Comparison of ENCODE assay signal across 10 cellular contexts in genomic region chr7:41870505-41871138, GRCh38.
DNase-seq lines count a peak whose midpoint lies in the region; ATAC-seq, FAIRE-seq and TF ChIP-seq lines count a peak whose summit lies in the region.
"Had no signal": no experiment of that assay in that cellular context is flagged by ENCODE, and none has a peak within 500 bp of the region (broad histone marks: within the 10 kb centered on the region; RNA-seq: fewer than 3 reads in every experiment).

No MANE protein-coding gene starts in this region.

- no peak for FAIRE-seq in frontal cortex (lab: Jason Lieb, UNC)
- FAIRE-seq: endothelial cell of umbilical vein had no signal

- no peaks in the 10 kb centered on the region for H3K9me3 Mint-ChIP-seq in activated T-cell treated with anti-CD3 and anti-CD28 coated beads, Interleukin-2, amount 50 U/mL, for 72 hours
- H3K9me3 Mint-ChIP-seq in stimulated activated naive B cell treated with anti-CD40 and anti-IgM and Interleukin-4, amounts not matched to agents 10 μg/mL and 1 μg/mL and 100 μg/mL, for 72 hours: peaks cover under 1 to 7% of the 10 kb centered on the region in 2 donors

- DNase-seq in activated T-cell treated with anti-CD3 and anti-CD28 coated beads, Interleukin-2, amount 50 U/mL, for 72 hours: peak in 1 of 2 donors; percentile 8
- no peak for DNase-seq in activated T-cell treated with anti-CD3 and anti-CD28 coated beads for 4 hours
- no peak for DNase-seq in stimulated activated naive B cell treated with anti-CD40 and anti-IgM and Interleukin-4, amounts not matched to agents 10 μg/mL and 1 μg/mL and 100 μg/mL, for 72 hours
- no peak for DNase-seq in HK-2 (ENCODE audit: unreplicated experiment)
- no peak for DNase-seq in frontal cortex (ENCODE audit: low spot score in 2 of 2)
- no peak for DNase-seq in 8988T
- DNase-seq: activated naive CD4-positive, alpha-beta T cell had no signal

- H3K4me1 Mint-ChIP-seq in activated T-cell treated with anti-CD3 and anti-CD28 coated beads, Interleukin-2, amount 50 U/mL, for 72 hours (ENCODE audit: low read depth): peaks cover 12% of the 10 kb centered on the region
- H3K4me1 Mint-ChIP-seq in stimulated activated naive B cell treated with anti-CD40 and anti-IgM and Interleukin-4, amounts not matched to agents 10 μg/mL and 1 μg/mL and 100 μg/mL, for 72 hours: peaks cover 18 to 24% of the 10 kb centered on the region in 2 donors

- peak overlapping the region; percentile 16 to 55 for H3K4me3 Mint-ChIP-seq in activated T-cell treated with anti-CD3 and anti-CD28 coated beads, Interleukin-2, amount 50 U/mL, for 72 hours
- H3K4me3 Mint-ChIP-seq in stimulated activated naive B cell treated with anti-CD40 and anti-IgM and Interleukin-4, amounts not matched to agents 10 μg/mL and 1 μg/mL and 100 μg/mL, for 72 hours: no peak overlapping the region

- peaks cover 0 to 6% of the 10 kb centered on the region in 2 donors for H3K36me3 Mint-ChIP-seq in activated T-cell treated with anti-CD3 and anti-CD28 coated beads, Interleukin-2, amount 50 U/mL, for 72 hours (ENCODE audit: insufficient read depth in 2 of 2)
- H3K36me3 Mint-ChIP-seq in stimulated activated naive B cell treated with anti-CD40 and anti-IgM and Interleukin-4, amounts not matched to agents 10 μg/mL and 1 μg/mL and 100 μg/mL, for 72 hours: peaks cover 7 to 9% of the 10 kb centered on the region in 2 donors

- H3K27ac Mint-ChIP-seq in activated T-cell treated with anti-CD3 and anti-CD28 coated beads, Interleukin-2, amount 50 U/mL, for 72 hours: no peak overlapping the region
- peak overlapping the region; percentile 77 for H3K27ac Mint-ChIP-seq in stimulated activated naive B cell treated with anti-CD40 and anti-IgM and Interleukin-4, amounts not matched to agents 10 μg/mL and 1 μg/mL and 100 μg/mL, for 72 hours

- peaks cover 51% of the 10 kb centered on the region for H3K27me3 Mint-ChIP-seq in activated T-cell treated with anti-CD3 and anti-CD28 coated beads, Interleukin-2, amount 50 U/mL, for 72 hours (ENCODE audit: low read depth)
- no peaks in the 10 kb centered on the region for H3K27me3 Mint-ChIP-seq in stimulated activated naive B cell treated with anti-CD40 and anti-IgM and Interleukin-4, amounts not matched to agents 10 μg/mL and 1 μg/mL and 100 μg/mL, for 72 hours

- peak; percentile 77 to 86 for ATAC-seq in activated T-cell treated with anti-CD3 and anti-CD28 coated beads, Interleukin-2, amount 50 U/mL, for 72 hours (replicated peaks in 1 of 2)
- peak; percentile 67 for ATAC-seq in HG02678 (IDR thresholded peaks at IDR 0.05; ENCODE audit: unreplicated experiment)
- peak; percentile 27; the same call in 1 of the 3 replicates for ATAC-seq in SK-N-SH treated with all-trans-retinoic acid at 6 μM for 48 hours
- peak; percentile 78 to 84 for ATAC-seq in stimulated activated naive B cell treated with anti-CD40 and anti-IgM and Interleukin-4, amounts not matched to agents 10 μg/mL and 1 μg/mL and 100 μg/mL, for 72 hours (replicated peaks)

TF ChIP-seq in SK-N-SH treated with all-trans-retinoic acid at 6 μM for 48 hours, 23 proteins besides CTCF, POLR2A, EP300 and RAD21:
- no peak for TF ChIP-seq OSR1 (CRISPR knock-in tag; IDR thresholded peaks at IDR 0.05)
- no peak for TF ChIP-seq PPARA (CRISPR knock-in tag; IDR thresholded peaks at IDR 0.05; ENCODE audit: borderline replicate concordance)
- no peak for TF ChIP-seq ARNTL (CRISPR knock-in tag; IDR thresholded peaks at IDR 0.05; ENCODE audit: borderline replicate concordance, low read depth)
- TF ChIP-seq POU6F1 (CRISPR knock-in tag; IDR thresholded peaks at IDR 0.05; ENCODE audit: borderline replicate concordance, low read depth): no peak
- no peak for TF ChIP-seq ZNF8 (CRISPR knock-in tag; IDR thresholded peaks at IDR 0.05)
- TF ChIP-seq TSHZ2 (CRISPR knock-in tag; IDR thresholded peaks at IDR 0.05): no peak
- no peak for TF ChIP-seq ESRRG (CRISPR knock-in tag; IDR thresholded peaks at IDR 0.05)
- TF ChIP-seq GLIS3 (CRISPR knock-in tag; IDR thresholded peaks at IDR 0.05): no peak
- no peak for TF ChIP-seq ZNF565 (CRISPR knock-in tag; conservative IDR thresholded peaks at IDR 0.05; ENCODE audit: low read depth)
- no peak for TF ChIP-seq CSDC2 (CRISPR knock-in tag; IDR thresholded peaks at IDR 0.05)
- no peak for TF ChIP-seq RARB (CRISPR knock-in tag; IDR thresholded peaks at IDR 0.05)
- no peak for TF ChIP-seq SNAI2 (CRISPR knock-in tag; IDR thresholded peaks at IDR 0.05)

Comparison
In these comparisons a context has a peak if more than half of its experiments do, and no peak if none do; other contexts are left out.
1. ATAC-seq: peak in every context shown above with its lines; median percentile 82 in activated T-cell treated with anti-CD3 and anti-CD28 coated beads, Interleukin-2, amount 50 U/mL, for 72 hours; 81 in stimulated activated naive B cell treated with anti-CD40 and anti-IgM and Interleukin-4, amounts not matched to agents 10 μg/mL and 1 μg/mL and 100 μg/mL, for 72 hours; 67 in HG02678; 27 in SK-N-SH treated with all-trans-retinoic acid at 6 μM for 48 hours.
2. H3K4me3 Mint-ChIP-seq: peak in activated T-cell treated with anti-CD3 and anti-CD28 coated beads, Interleukin-2, amount 50 U/mL, for 72 hours (2 of 2); none in stimulated activated naive B cell treated with anti-CD40 and anti-IgM and Interleukin-4, amounts not matched to agents 10 μg/mL and 1 μg/mL and 100 μg/mL, for 72 hours (0 of 2).